ENCODE assay signal across 9 cellular contexts in the genomic region with DNA sequence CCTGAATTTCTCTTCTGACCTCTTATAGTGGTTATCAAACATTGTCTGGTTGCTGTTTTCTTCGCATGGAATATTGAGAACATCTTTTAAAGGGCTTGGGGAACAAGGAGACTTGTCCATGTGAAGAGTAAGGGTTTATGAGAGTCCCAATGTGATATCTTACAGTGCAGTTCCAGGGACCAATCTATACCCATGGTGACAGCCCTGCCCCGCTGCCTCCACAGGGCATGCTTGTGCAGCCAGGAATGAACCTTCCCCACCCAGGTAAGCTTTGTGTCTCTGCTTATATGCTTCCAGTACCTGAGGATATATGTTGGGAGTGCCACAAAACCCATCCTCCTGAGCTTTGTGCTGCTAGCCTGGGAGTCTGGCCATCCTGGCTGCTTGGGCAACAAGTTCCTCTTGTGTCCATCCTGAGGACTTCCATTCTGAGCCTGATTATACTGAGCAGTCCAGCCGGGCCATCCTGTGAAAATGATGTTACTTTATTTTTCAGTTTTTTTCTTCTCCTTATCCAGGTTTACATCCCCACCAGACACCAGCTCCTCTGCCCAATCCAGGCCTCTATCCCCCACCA. TPM values are rescaled to one million over a fixed set of nuclear protein-coding genes. Genes with fewer than 3 reads are reported as not detected.
DNase-seq lines count a peak whose midpoint lies in the region; ATAC-seq and TF ChIP-seq lines count a peak whose summit lies in the region.
"Had no signal": no experiment of that assay in that cellular context is flagged by ENCODE, and none has a peak within 500 bp of the region (broad histone marks: within the 10 kb centered on the region; RNA-seq: fewer than 3 reads in every experiment).

No MANE protein-coding gene starts in this region.

- peak overlapping the region; percentile 60 for H3K27ac ChIP-seq in vagina

- H3K9me3 Mint-ChIP-seq in natural killer cell: no peaks in the 10 kb centered on the region
- H3K9me3 Mint-ChIP-seq in natural killer cell treated with Interleukin-12 subunit alpha and Interleukin-12 subunit beta and Interleukin-15 and Interleukin-18, amount 100 ng/mL, for 72 hours: no peaks in the 10 kb centered on the region
- H3K9me3 Mint-ChIP-seq in dendritic cell treated with granulocyte-macrophage colony-stimulating factor and Interleukin-4, amounts not matched to agents 40 ng/mL and 50 ng/mL, for 4 days: no peaks in the 10 kb centered on the region
- no peaks in the 10 kb centered on the region for H3K9me3 Mint-ChIP-seq in naive thymus-derived CD8-positive, alpha-beta T cell

- TF ChIP-seq CTCF in natural killer cell (IDR thresholded peaks at IDR 0.05) (no peak), vagina (IDR thresholded peaks at IDR 0.05) (no peak)

- TF ChIP-seq POLR2A in vagina (IDR thresholded peaks at IDR 0.05): no peak

- H3K36me3 ChIP-seq in vagina: peaks cover 0 to 72% of the 10 kb centered on the region in 2 donors

- intact Hi-C loops in natural killer cell (cut with micrococcal nuclease) (loop anchor here (1.0 kb wide), 2 partner anchors 54 to 105 kb away; partner anchors contain the start of gene THRA), vagina (cut with DNase I) (loop anchor here (2.0 to 5.0 kb wide), 2 partner anchors 55 to 150 kb away; partner anchors contain the start of gene CSF3)
- intact Hi-C loops in dendritic cell treated with granulocyte-macrophage colony-stimulating factor and Interleukin-4, amounts not matched to agents 40 ng/mL and 50 ng/mL, for 4 days (cut with micrococcal nuclease): loop anchor here (1.0 to 5.0 kb wide), 2 partner anchors 54 to 155 kb away; no protein-coding TSS in a partner anchor

- ATAC-seq in natural killer cell: no peak
- ATAC-seq in natural killer cell treated with Interleukin-12 subunit alpha and Interleukin-12 subunit beta and Interleukin-15 and Interleukin-18, amount 100 ng/mL, for 72 hours: no peak
- ATAC-seq in naive thymus-derived CD8-positive, alpha-beta T cell: no peak
- ATAC-seq in HG02970 (IDR thresholded peaks at IDR 0.05; ENCODE audit: low FRiP score, unreplicated experiment): no peak
- ATAC-seq in GM19324 (IDR thresholded peaks at IDR 0.05; ENCODE audit: low FRiP score, unreplicated experiment): no peak

- peak overlapping the region; percentile 74 to 90 for H3K27ac Mint-ChIP-seq in natural killer cell
- H3K27ac Mint-ChIP-seq in natural killer cell treated with Interleukin-12 subunit alpha and Interleukin-12 subunit beta and Interleukin-15 and Interleukin-18, amount 100 ng/mL, for 72 hours: peak overlapping the region in 1 of 2 donors; percentile 34
- H3K27ac Mint-ChIP-seq in dendritic cell treated with granulocyte-macrophage colony-stimulating factor and Interleukin-4, amounts not matched to agents 40 ng/mL and 50 ng/mL, for 4 days: peak overlapping the region; percentile 5
- peak overlapping the region; percentile 9 to 95 (median 84) for H3K27ac Mint-ChIP-seq in naive thymus-derived CD8-positive, alpha-beta T cell

- H3K27me3 Mint-ChIP-seq in natural killer cell (ENCODE audit: low read depth in 2 of 2): no peaks in the 10 kb centered on the region
- H3K27me3 Mint-ChIP-seq in natural killer cell treated with Interleukin-12 subunit alpha and Interleukin-12 subunit beta and Interleukin-15 and Interleukin-18, amount 100 ng/mL, for 72 hours: no peaks in the 10 kb centered on the region
- no peaks in the 10 kb centered on the region for H3K27me3 Mint-ChIP-seq in dendritic cell treated with granulocyte-macrophage colony-stimulating factor and Interleukin-4, amounts not matched to agents 40 ng/mL and 50 ng/mL, for 4 days
- H3K27me3 Mint-ChIP-seq in naive thymus-derived CD8-positive, alpha-beta T cell: no peaks in the 10 kb centered on the region

- no peaks in the 10 kb centered on the region for H3K4me1 ChIP-seq in vagina

- POLR2A ChIA-PET in naive thymus-derived CD8-positive, alpha-beta T cell (lab: Charles Lee): interaction anchor here (0.6 to 2.1 kb wide), 13 partner anchors 12 to 154 kb away, joined by 3 to 45 read pairs (median 5); partner anchors contain the start of genes CASC3 and MED24

- no peaks in the 10 kb centered on the region for H3K9me3 ChIP-seq in vagina

- no peaks in the 10 kb centered on the region for H3K27me3 ChIP-seq in vagina

- H3K4me3 Mint-ChIP-seq in natural killer cell: no peak overlapping the region
- H3K4me3 Mint-ChIP-seq in natural killer cell treated with Interleukin-12 subunit alpha and Interleukin-12 subunit beta and Interleukin-15 and Interleukin-18, amount 100 ng/mL, for 72 hours: no peak overlapping the region
- H3K4me3 Mint-ChIP-seq in dendritic cell treated with granulocyte-macrophage colony-stimulating factor and Interleukin-4, amounts not matched to agents 40 ng/mL and 50 ng/mL, for 4 days: no peak overlapping the region
- no peak overlapping the region for H3K4me3 Mint-ChIP-seq in naive thymus-derived CD8-positive, alpha-beta T cell

- H3K4me3 ChIP-seq in vagina: no peak overlapping the region

- peaks cover 6 to 9% of the 10 kb centered on the region in 2 donors for H3K4me1 Mint-ChIP-seq in natural killer cell
- H3K4me1 Mint-ChIP-seq in natural killer cell treated with Interleukin-12 subunit alpha and Interleukin-12 subunit beta and Interleukin-15 and Interleukin-18, amount 100 ng/mL, for 72 hours (ENCODE audit: low read depth in 2 of 2): peaks cover 3 to 4% of the 10 kb centered on the region in 2 donors
- peaks cover 9% of the 10 kb centered on the region for H3K4me1 Mint-ChIP-seq in dendritic cell treated with granulocyte-macrophage colony-stimulating factor and Interleukin-4, amounts not matched to agents 40 ng/mL and 50 ng/mL, for 4 days (ENCODE audit: low read depth)
- peaks cover 7 to 17% (median 9%) of the 10 kb centered on the region in 4 donors for H3K4me1 Mint-ChIP-seq in naive thymus-derived CD8-positive, alpha-beta T cell

- H3K36me3 Mint-ChIP-seq in natural killer cell: peaks cover 16% of the 10 kb centered on the region
- peaks cover 20% of the 10 kb centered on the region for H3K36me3 Mint-ChIP-seq in natural killer cell treated with Interleukin-12 subunit alpha and Interleukin-12 subunit beta and Interleukin-15 and Interleukin-18, amount 100 ng/mL, for 72 hours
- peaks cover 100% of the 10 kb centered on the region for H3K36me3 Mint-ChIP-seq in dendritic cell treated with granulocyte-macrophage colony-stimulating factor and Interleukin-4, amounts not matched to agents 40 ng/mL and 50 ng/mL, for 4 days (ENCODE audit: low read depth)
- peaks cover 4 to 96% (median 17%) of the 10 kb centered on the region in 3 donors for H3K36me3 Mint-ChIP-seq in naive thymus-derived CD8-positive, alpha-beta T cell

- DNase-seq in natural killer cell: no peak
- no peak for DNase-seq in natural killer cell treated with Interleukin-12 subunit alpha and Interleukin-12 subunit beta and Interleukin-15 and Interleukin-18, amount 100 ng/mL, for 72 hours (ENCODE audit: low spot score)
- DNase-seq in naive thymus-derived CD8-positive, alpha-beta T cell: no peak
- no peak for DNase-seq in vagina (ENCODE audit: extremely low spot score in 2 of 2)
- no peak for DNase-seq in NCI-H2227 treated with DMSO at 0.1 percent for 48 hours (lab: John Stamatoyannopoulos, UW)
- DNase-seq: aorta had no signal

RNA-seq across cellular contexts. Expression of gene RAPGEFL1, which starts 9.5 kb away (rescaled TPM):
- 1 to 10 TPM; 4.7 to 9.0 (median 6.7) TPM for total RNA-seq in natural killer cell
- total RNA-seq in natural killer cell treated with Interleukin-12 subunit alpha and Interleukin-12 subunit beta and Interleukin-15 and Interleukin-18, amount 100 ng/mL, for 72 hours: 10 to 100 TPM in 1 of 2 donors, 1 to 10 TPM in 1; 5.9 to 17.2 TPM
- 1 to 10 TPM; 5.9 to 6.4 TPM for total RNA-seq in naive thymus-derived CD8-positive, alpha-beta T cell
- polyA plus RNA-seq in naive thymus-derived CD8-positive, alpha-beta T cell: under 1 TPM in 2 of 3 donors, not detected in 1; 0.12 to 0.65 TPM
- 144 TPM for total RNA-seq in vagina

RNA-seq across cellular contexts. Expression of gene CASC3, which starts 27.4 kb away (rescaled TPM):
- total RNA-seq in natural killer cell (100 to 1,000 TPM; 178 to 213 (median 187) TPM), vagina (40.0 TPM)
- total RNA-seq in natural killer cell treated with Interleukin-12 subunit alpha and Interleukin-12 subunit beta and Interleukin-15 and Interleukin-18, amount 100 ng/mL, for 72 hours: 100 to 1,000 TPM in 1 of 2 donors, 10 to 100 TPM in 1; 83.1 to 101 TPM
- 100 to 1,000 TPM; 153 to 162 TPM for total RNA-seq in naive thymus-derived CD8-positive, alpha-beta T cell
- polyA plus RNA-seq in naive thymus-derived CD8-positive, alpha-beta T cell: 10 to 100 TPM; 33.5 to 46.9 (median 40.6) TPM

RNA-seq across cellular contexts. Expression of gene MSL1, which starts 46.0 kb away (rescaled TPM):
- total RNA-seq in natural killer cell: 100 to 1,000 TPM in 2 of 3 donors, 10 to 100 TPM in 1; 99.0 to 124 (median 110) TPM
- total RNA-seq in natural killer cell treated with Interleukin-12 subunit alpha and Interleukin-12 subunit beta and Interleukin-15 and Interleukin-18, amount 100 ng/mL, for 72 hours: 100 to 1,000 TPM in 1 of 2 donors, 10 to 100 TPM in 1; 79.8 to 102 TPM
- 100 to 1,000 TPM; 132 to 135 TPM for total RNA-seq in naive thymus-derived CD8-positive, alpha-beta T cell
- 10 to 100 TPM in 1 of 3 donors, 1 to 10 TPM in 2; 6.8 to 12.8 (median 9.2) TPM for polyA plus RNA-seq in naive thymus-derived CD8-positive, alpha-beta T cell
- 62.4 TPM for total RNA-seq in vagina

RNA-seq across cellular contexts. Expression of gene WIPF2, which starts 51.3 kb away (rescaled TPM):
- total RNA-seq in natural killer cell (10 to 100 TPM; 43.2 to 47.4 (median 43.9) TPM), vagina (10.6 TPM)
- 10 to 100 TPM; 32.4 to 34.6 TPM for total RNA-seq in natural killer cell treated with Interleukin-12 subunit alpha and Interleukin-12 subunit beta and Interleukin-15 and Interleukin-18, amount 100 ng/mL, for 72 hours
- 10 to 100 TPM; 29.0 to 32.7 TPM for total RNA-seq in naive thymus-derived CD8-positive, alpha-beta T cell
- 1 to 10 TPM; 6.4 to 7.5 (median 7.5) TPM for polyA plus RNA-seq in naive thymus-derived CD8-positive, alpha-beta T cell
